Comparison of ENCODE assay signal across 10 cellular contexts in genomic region chr4:52863324-52863723, GRCh38. TPM values are rescaled to one million over a fixed set of nuclear protein-coding genes. Genes with fewer than 3 reads are reported as not detected.
DNase-seq lines count a peak whose midpoint lies in the region; ATAC-seq, FAIRE-seq and TF ChIP-seq lines count a peak whose summit lies in the region.
"Had no signal": no experiment of that assay in that cellular context is flagged by ENCODE, and none has a peak within 500 bp of the region (broad histone marks: within the 10 kb centered on the region; RNA-seq: fewer than 3 reads in every experiment).

No MANE protein-coding gene starts in this region.

- no peak for TF ChIP-seq EP300 in K562 (IDR thresholded peaks at IDR 0.05; ENCODE audit: low read length)

- H3K4me3 ChIP-seq in right atrium auricular region (peak overlapping the region; percentile 79 to 82), K562 (no peak overlapping the region), mesodermal cell (ENCODE audit: extremely low read depth, insufficient read depth, low read length, poor library complexity, severe bottlenecking) (peak overlapping the region; percentile 76)
- H3K4me3 ChIP-seq: body of pancreas had no signal

- H2AFZ ChIP-seq in K562 (ENCODE audit: low read depth, low read length) = no peak overlapping the region

- H3K9ac ChIP-seq in K562 (ENCODE audit: insufficient read depth in 1 of 2, low read depth in 2 of 2, low read length in 2 of 2) = no peak overlapping the region

- H3K9me1 ChIP-seq in K562 (ENCODE audit: control insufficient read depth, insufficient read depth, low read length) = no peaks in the 10 kb centered on the region

- DNase-seq in right atrium auricular region (ENCODE audit: low spot score) = no peak
- DNase-seq in left ventricle myocardium superior = no peak
- DNase-seq in K562 (ENCODE audit: extremely low read depth in 1 of 4, low spot score in 3 of 4) = no peak
- no peak for DNase-seq in retina
- DNase-seq in activated effector memory CD4-positive, alpha-beta T cell treated with Interleukin-2 at 50 U/mL for 16 hours = no peak
- DNase-seq in activated T-cell treated with anti-CD3 and anti-CD28 coated beads for 4 hours = no peak
- DNase-seq in dedifferentiated amniotic fluid mesenchymal stem cell (ENCODE audit: extremely low spot score) = no peak
- DNase-seq: body of pancreas, mesenchymal stem cell had no signal

- intact Hi-C loops in left ventricle myocardium superior (cut with micrococcal nuclease) = no loop called here
- intact Hi-C loops in K562 (cut with micrococcal nuclease) = loop anchor here (5.0 kb wide), 1 partner anchor 151 kb away; no protein-coding TSS in a partner anchor

- H3K27me3 ChIP-seq in right atrium auricular region (no peaks in the 10 kb centered on the region), K562 (ENCODE audit: control insufficient read depth in 2 of 2, insufficient read depth in 2 of 2, low read length in 2 of 2) (peaks cover 4 to 6% of the 10 kb centered on the region in 2 experiments; a peak in 4 of 5 replicates)
- H3K27me3 ChIP-seq: body of pancreas had no signal

- in situ Hi-C loops in K562 (cut with MboI) = no loop called here

- TF ChIP-seq POLR2A in K562 (conservative IDR thresholded peaks at IDR 0.05) = no peak

- WGBS in K562 (ENCODE audit: insufficient coverage, low coverage, missing lambda C conversion rate) = 86% methylated on average over 3 of the region's 6 CpGs
- 20 to 23% methylated on average over 1 to 6 of the region's 6 CpGs for WGBS in mesodermal cell (ENCODE audit: insufficient coverage in 2 of 2), 2 experiments

- ATAC-seq in left ventricle myocardium superior (no peak), K562 (no peak)
- ATAC-seq: body of pancreas had no signal

- POLR2A ChIA-PET in K562 (lab: Yijun Ruan, JAX) = no interaction called here

- H3K4me2 ChIP-seq in K562 (ENCODE audit: insufficient read depth, low read length) = peak overlapping the region; percentile 74; the same call in 1 of the 2 replicates

- FAIRE-seq in K562 (lab: Jason Lieb, UNC) = no peak

- H3K4me1 ChIP-seq in right atrium auricular region (peaks cover 0 to 51% of the 10 kb centered on the region in 2 donors), K562 (replicated peaks in 1 of 2; ENCODE audit: control insufficient read depth in 2 of 2, insufficient read depth in 2 of 2, low read length in 2 of 2) (peaks cover 6 to 16% of the 10 kb centered on the region in 2 experiments; a peak in 4 of 5 replicates), mesodermal cell (ENCODE audit: control insufficient read depth, insufficient read depth, low read length, poor library complexity, severe bottlenecking) (peaks cover 19% of the 10 kb centered on the region)

- no peaks in the 10 kb centered on the region for H4K20me1 ChIP-seq in K562 (replicated peaks; ENCODE audit: control insufficient read depth, insufficient read depth, low read length)

- H3K36me3 ChIP-seq in right atrium auricular region (peaks cover 12% of the 10 kb centered on the region), K562 (ENCODE audit: control insufficient read depth, insufficient read depth, low read length) (no peaks in the 10 kb centered on the region; the same call in 2 of the 3 replicates), mesodermal cell (ENCODE audit: control insufficient read depth, insufficient read depth, low read length) (peaks cover 35% of the 10 kb centered on the region)

- TF ChIP-seq CTCF in right atrium auricular region (IDR thresholded peaks at IDR 0.05) (no peak), K562 (IDR thresholded peaks at IDR 0.05 in 2 of 3, conservative IDR thresholded peaks at IDR 0.05 in 1 of 3; ENCODE audit: insufficient read depth in 2 of 3, low read depth in 1 of 3, low read length in 3 of 3) (no peak)

- no peaks in the 10 kb centered on the region for H3K79me2 ChIP-seq in K562 (ENCODE audit: control insufficient read depth, insufficient read depth, low read length)

- TSS peak; percentile 53 for BruUV-seq in K562 (replicated peaks; lab: Mats Ljungman, UMichigan)

- H3K27ac ChIP-seq in right atrium auricular region = peak overlapping the region; percentile 84 to 85
- H3K27ac ChIP-seq in K562 (ENCODE audit: extremely low read depth, low read depth, low read length) = no peak overlapping the region
- peak overlapping the region; percentile 49 for H3K27ac ChIP-seq in mesodermal cell (ENCODE audit: low read depth, low read length, severe bottlenecking)
- H3K27ac ChIP-seq: body of pancreas had no signal

- peaks cover 0 to 2% of the 10 kb centered on the region in 2 donors for H3K9me3 ChIP-seq in right atrium auricular region
- no peaks in the 10 kb centered on the region for H3K9me3 ChIP-seq in K562 (replicated peaks; ENCODE audit: control insufficient read depth, insufficient read depth, low read depth, low read length)
- H3K9me3 ChIP-seq in mesodermal cell (ENCODE audit: control insufficient read depth, low read length) = peaks cover 1% of the 10 kb centered on the region

- CTCF ChIA-PET in K562 (lab: Yijun Ruan, JAX; ENCODE audit: low intra/inter-chr PET ratio) = no interaction called here

- no peak for TF ChIP-seq RAD21 in K562 (CRISPR knock-in tag; conservative IDR thresholded peaks at IDR 0.05 in 1 of 2, IDR thresholded peaks at IDR 0.05 in 1 of 2)

TF ChIP-seq in K562, 482 proteins besides CTCF, POLR2A, EP300 and RAD21:
- TF ChIP-seq ZNF384 (IDR thresholded peaks at IDR 0.05; ENCODE audit: low read depth, low read length) = 0 out of 2 replicates have a peak, but pooled peaks have one; percentile 12
- no peak for TF ChIP-seq ZHX1 (conservative IDR thresholded peaks at IDR 0.05; ENCODE audit: low read length)
TF ChIP-seq in K562: peak in this region for 1.

RNA-seq across cellular contexts. Expression of gene RASL11B, which starts 1.2 kb away (rescaled TPM):
- 10 to 100 TPM; 10.9 to 12.2 TPM for total RNA-seq in right atrium auricular region
- total RNA-seq in left ventricle myocardium superior = 4.1 TPM
- total RNA-seq in K562 (2011; cell fraction: chromatin; rRNA removed; ENCODE audit: low replicate concordance) = 1.3 and 1.4 TPM in 2 replicates
- 1.4 and 2.3 TPM in 2 replicates for total RNA-seq in K562 (2011; cell fraction: nucleolus; rRNA removed)
- 2.1 and 2.4 TPM in 2 replicates for total RNA-seq in K562 (2011; cell fraction: nucleoplasm; rRNA removed)
- 0.49 and 1.5 TPM in 2 replicates for total RNA-seq in K562 (2014; rRNA removed)
- 0.51 and 0.80 TPM in 2 replicates for total RNA-seq in K562 (2014; rRNA removed; fragmentation: Illumina TruSeq; extraction: Trizol)
- 0.29 and 0.38 TPM in 2 replicates for total RNA-seq in K562 (2015; rRNA removed; fragmentation: Illumina TruSeq; extraction: Trizol)
- 0.53 and 0.56 TPM in 2 replicates for total RNA-seq in K562 (2021)
- polyA plus RNA-seq in K562 (2011; rRNA removed) = 0.68 and 1.4 TPM in 2 replicates
- polyA plus RNA-seq in K562 (2011; cell fraction: cytosol; rRNA removed) = 0.80 and 1.4 TPM in 2 replicates
- polyA plus RNA-seq in K562 (2011; cell fraction: nucleus; rRNA removed) = 0.69 and 1.2 TPM in 2 replicates
- polyA plus RNA-seq in K562 (2012) = 0.37 and 0.48 TPM in 2 replicates
- polyA plus RNA-seq in K562 (2014; fragmentation: Illumina TruSeq; extraction: Trizol) = 0.47 and 0.56 TPM in 2 replicates
- under 1 TPM; 0.24 to 0.27 TPM for polyA plus RNA-seq in K562 (2014; fragmentation: Nextera tagmentation; extraction: Ambion mirVana)
- 0.13 and 0.50 TPM in 2 replicates for polyA plus RNA-seq in K562 (2014; rRNA removed)
- polyA minus RNA-seq in K562 (2011; rRNA and poly(A)+ RNA removed) = 0.96 and 1.3 TPM in 2 replicates
- polyA minus RNA-seq in K562 (2011; cell fraction: cytosol; rRNA and poly(A)+ RNA removed) = 0.67 and 0.73 TPM in 2 replicates
- polyA minus RNA-seq in K562 (2011; cell fraction: nucleus; rRNA and poly(A)+ RNA removed) = 0.94 and 2.7 TPM in 2 replicates
- polyA plus RNA-seq in mesodermal cell (2013, experiment 1 of 2) = 8.8 TPM
- polyA plus RNA-seq in mesodermal cell (2013, experiment 2 of 2) = 8.7 TPM
